1 cellular context compared by ENCODE assay signal in the genomic region with DNA sequence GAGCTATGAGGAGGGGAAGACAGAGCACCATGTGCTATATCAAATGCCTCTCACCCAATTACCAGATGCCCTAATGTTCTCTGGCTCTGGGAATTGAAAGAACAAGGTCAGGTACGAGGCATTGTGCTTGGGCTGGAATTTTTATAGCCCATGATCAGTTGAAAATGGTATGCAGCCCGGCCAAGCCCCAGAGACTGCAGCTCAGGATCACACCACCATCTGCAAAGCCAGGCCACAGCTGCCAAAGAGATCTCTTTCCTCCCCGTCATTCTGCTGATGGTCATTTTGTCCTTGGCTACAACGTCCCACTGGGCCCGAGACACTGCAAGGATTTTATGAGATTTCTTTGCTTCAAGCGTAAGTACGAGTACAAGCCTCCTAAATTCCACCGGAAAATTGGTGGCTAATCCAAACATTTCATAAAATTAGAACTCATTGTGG.
TF ChIP-seq lines count a peak whose summit lies in the region.

No MANE protein-coding gene starts in this region.

TF ChIP-seq in HepG2, 621 proteins besides CTCF, POLR2A, EP300 and RAD21:
- TF ChIP-seq, protein P1, sequence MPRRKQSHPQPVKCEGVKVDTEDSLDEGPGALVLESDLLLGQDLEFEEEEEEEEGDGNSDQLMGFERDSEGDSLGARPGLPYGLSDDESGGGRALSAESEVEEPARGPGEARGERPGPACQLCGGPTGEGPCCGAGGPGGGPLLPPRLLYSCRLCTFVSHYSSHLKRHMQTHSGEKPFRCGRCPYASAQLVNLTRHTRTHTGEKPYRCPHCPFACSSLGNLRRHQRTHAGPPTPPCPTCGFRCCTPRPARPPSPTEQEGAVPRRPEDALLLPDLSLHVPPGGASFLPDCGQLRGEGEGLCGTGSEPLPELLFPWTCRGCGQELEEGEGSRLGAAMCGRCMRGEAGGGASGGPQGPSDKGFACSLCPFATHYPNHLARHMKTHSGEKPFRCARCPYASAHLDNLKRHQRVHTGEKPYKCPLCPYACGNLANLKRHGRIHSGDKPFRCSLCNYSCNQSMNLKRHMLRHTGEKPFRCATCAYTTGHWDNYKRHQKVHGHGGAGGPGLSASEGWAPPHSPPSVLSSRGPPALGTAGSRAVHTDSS (CRISPR knock-in tag; conservative IDR thresholded peaks at IDR 0.05) = no peak
- TF ChIP-seq, protein P2, sequence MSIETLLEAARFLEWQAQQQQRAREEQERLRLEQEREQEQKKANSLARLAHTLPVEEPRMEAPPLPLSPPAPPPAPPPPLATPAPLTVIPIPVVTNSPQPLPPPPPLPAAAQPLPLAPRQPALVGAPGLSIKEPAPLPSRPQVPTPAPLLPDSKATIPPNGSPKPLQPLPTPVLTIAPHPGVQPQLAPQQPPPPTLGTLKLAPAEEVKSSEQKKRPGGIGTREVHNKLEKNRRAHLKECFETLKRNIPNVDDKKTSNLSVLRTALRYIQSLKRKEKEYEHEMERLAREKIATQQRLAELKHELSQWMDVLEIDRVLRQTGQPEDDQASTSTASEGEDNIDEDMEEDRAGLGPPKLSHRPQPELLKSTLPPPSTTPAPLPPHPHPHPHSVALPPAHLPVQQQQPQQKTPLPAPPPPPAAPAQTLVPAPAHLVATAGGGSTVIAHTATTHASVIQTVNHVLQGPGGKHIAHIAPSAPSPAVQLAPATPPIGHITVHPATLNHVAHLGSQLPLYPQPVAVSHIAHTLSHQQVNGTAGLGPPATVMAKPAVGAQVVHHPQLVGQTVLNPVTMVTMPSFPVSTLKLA (IDR thresholded peaks at IDR 0.05) = 0 out of 2 replicates have a peak, but pooled peaks have one; percentile 6
